9 cellular contexts compared by ENCODE assay signal in genomic region chr4:3354455-3354811, GRCh38.
"Had no signal": no experiment of that assay in that cellular context is flagged by ENCODE, and none has a peak within 500 bp of the region (broad histone marks: within the 10 kb centered on the region; RNA-seq: fewer than 3 reads in every experiment).

No MANE protein-coding gene starts in this region.

- H3K27ac Mint-ChIP-seq: activated CD4-positive, alpha-beta T cell treated with anti-CD3 and anti-CD28 coated beads, Interleukin-2, amount 10 ng/mL, durations not matched to agents 24 days and 14 days; activated naive CD4-positive, alpha-beta T cell treated with anti-CD3 and anti-CD28 coated beads, Interleukin-2, amount 50 U/mL, for 72 hours; activated T-helper 2 cell treated with anti-CD3 and anti-CD28 coated beads, Interferon-gamma antibody, Interleukin-2, Interleukin-4, amounts not matched to agents 10 μg/mL and 5 μg/mL and 100 μg/mL, durations not matched to agents 14 hours and 24 hours and 36 hours had no signal

- H3K9me3 ChIP-seq: stomach had no signal

- H3K4me3 ChIP-seq: stomach had no signal

- H3K4me1 Mint-ChIP-seq: activated CD4-positive, alpha-beta T cell treated with anti-CD3 and anti-CD28 coated beads, Interleukin-2, amount 10 ng/mL, durations not matched to agents 24 days and 14 days had no signal

- H3K27me3 ChIP-seq: brain microvascular endothelial cell, stomach had no signal

- DNase-seq: amniotic stem cell; brain microvascular endothelial cell; cerebellar nuclear complex; stimulated activated CD4-positive, alpha-beta T cell treated with anti-CD3 and anti-CD28 coated beads, Interleukin-4, amount 100 ng/mL, for 4 hours; stomach; T-helper 9 cell had no signal

- H3K4me3 Mint-ChIP-seq: activated CD4-positive, alpha-beta T cell treated with anti-CD3 and anti-CD28 coated beads, Interleukin-2, amount 10 ng/mL, durations not matched to agents 24 days and 14 days had no signal

- H3K36me3 ChIP-seq: brain microvascular endothelial cell, stomach had no signal

- H3K27ac ChIP-seq: brain microvascular endothelial cell had no signal
